In the genomic region with DNA sequence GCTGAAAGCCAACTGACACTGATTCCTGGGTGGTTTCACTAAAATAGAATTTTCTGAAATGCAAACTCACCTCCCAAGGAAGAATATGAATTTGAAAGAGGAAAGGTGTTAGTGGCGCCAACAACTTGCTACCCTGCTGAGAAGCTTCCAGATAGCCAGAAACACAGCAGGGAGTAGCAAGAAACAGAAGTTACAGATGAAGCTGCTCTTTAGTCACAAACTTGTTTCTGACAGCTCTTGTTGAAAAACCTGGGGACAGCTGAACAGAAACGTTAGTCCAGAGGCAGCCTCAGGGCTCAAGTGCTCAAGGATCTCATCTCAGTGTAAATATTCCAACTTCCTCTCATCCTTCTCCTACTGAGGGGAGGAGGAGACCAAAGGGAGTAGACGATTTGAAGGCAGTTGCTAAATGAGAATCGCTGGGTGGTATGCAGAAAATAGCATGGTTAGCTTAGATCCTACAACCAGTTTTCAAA, we compare ENCODE assay signal across 1 cellular context.
A peak's percentile ranks its signal among the peaks of the same experiment; 100 is the strongest.
TF ChIP-seq lines count a peak whose summit lies in the region.

No MANE protein-coding gene starts in this region.

TF ChIP-seq in GM23338, 12 proteins besides CTCF, POLR2A, EP300 and RAD21 (continued from another document):
- peak; percentile 79; the same call in 1 of the 2 replicates for TF ChIP-seq ZNF462 (CRISPR knock-in tag; IDR thresholded peaks at IDR 0.05)
- TF ChIP-seq POLR2AphosphoS5 (IDR thresholded peaks at IDR 0.05; ENCODE audit: low read depth) = 0 out of 2 replicates have a peak, but pooled peaks have one; percentile 23
- TF ChIP-seq NANOG (IDR thresholded peaks at IDR 0.05; ENCODE audit: borderline replicate concordance) = peak; percentile 70
- TF ChIP-seq ZNF331 (CRISPR knock-in tag; IDR thresholded peaks at IDR 0.05; ENCODE audit: low read depth) = no peak
- TF ChIP-seq, protein P1, sequence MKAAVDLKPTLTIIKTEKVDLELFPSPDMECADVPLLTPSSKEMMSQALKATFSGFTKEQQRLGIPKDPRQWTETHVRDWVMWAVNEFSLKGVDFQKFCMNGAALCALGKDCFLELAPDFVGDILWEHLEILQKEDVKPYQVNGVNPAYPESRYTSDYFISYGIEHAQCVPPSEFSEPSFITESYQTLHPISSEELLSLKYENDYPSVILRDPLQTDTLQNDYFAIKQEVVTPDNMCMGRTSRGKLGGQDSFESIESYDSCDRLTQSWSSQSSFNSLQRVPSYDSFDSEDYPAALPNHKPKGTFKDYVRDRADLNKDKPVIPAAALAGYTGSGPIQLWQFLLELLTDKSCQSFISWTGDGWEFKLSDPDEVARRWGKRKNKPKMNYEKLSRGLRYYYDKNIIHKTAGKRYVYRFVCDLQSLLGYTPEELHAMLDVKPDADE (IDR thresholded peaks at IDR 0.05) = no peak
- TF ChIP-seq ZNF114 (CRISPR knock-in tag; IDR thresholded peaks at IDR 0.05) = no peak; the same call in 1 of the 2 replicates
- no peak for TF ChIP-seq CREB1 (CRISPR knock-in tag; IDR thresholded peaks at IDR 0.05; ENCODE audit: low read depth)
